37 cellular contexts compared by ENCODE assay signal in genomic region chrX:108740299-108740774, GRCh38. TPM values are rescaled to one million over a fixed set of nuclear protein-coding genes. Genes with fewer than 3 reads are reported as not detected.
"Had no signal": no experiment of that assay in that cellular context is flagged by ENCODE, and none has a peak within 500 bp of the region (broad histone marks: within the 10 kb centered on the region; RNA-seq: fewer than 3 reads in every experiment).

No MANE protein-coding gene starts in this region.

- H3K4me3 ChIP-seq: MG63 had no signal

- H3K36me3 ChIP-seq: MG63 had no signal

- DNase-seq: Karpas-422, Kasumi-1, MG63, MM.1S, MV-4-11, NCI-H1048, NCI-H1092, NCI-H1092 treated with DMSO at 0.1 percent for 48 hours, NCI-H1105, NCI-H1105 treated with DMSO at 0.1 percent for 48 hours, NCI-H1417 treated with DMSO at 0.1 percent for 48 hours, NCI-H1436, NCI-H1436 treated with DMSO at 0.1 percent for 48 hours, NCI-H146, NCI-H1694, NCI-H1694 treated with DMSO at 0.1 percent for 48 hours, NCI-H187, NCI-H187 treated with DMSO at 0.1 percent for 48 hours, NCI-H1930, NCI-H2029, NCI-H2029 treated with DMSO at 0.1 percent for 48 hours, NCI-H2081, NCI-H2081 treated with DMSO at 0.1 percent for 48 hours, NCI-H2107, NCI-H2171, NCI-H2171 treated with DMSO at 0.1 percent for 48 hours, NCI-H2227 treated with DMSO at 0.1 percent for 48 hours, NCI-H226, NCI-H345, NCI-H446, NCI-H446 treated with DMSO at 0.1 percent for 48 hours, NCI-H510A, NCI-H510A treated with DMSO at 0.1 percent for 48 hours had no signal

- H3K9me3 ChIP-seq: MG63 had no signal

RNA-seq across cellular contexts. Expression of gene IRS4, which starts 4.0 kb away (rescaled TPM):
- total RNA-seq: LHCN-M2, M059J, MCF 10A, NCI-H460 had no signal
